2 cellular contexts compared by ENCODE assay signal in genomic region chr15:64855206-64856000, GRCh38.
TF ChIP-seq lines count a peak whose summit lies in the region.

No MANE protein-coding gene starts in this region.

TF ChIP-seq in IMR-90, 13 proteins besides CTCF, POLR2A, EP300 and RAD21:
- TF ChIP-seq USF2 (IDR thresholded peaks at IDR 0.05; ENCODE audit: low read depth, low read length) (peak; percentile 35; the same call in 1 of the 2 replicates), FOS (IDR thresholded peaks at IDR 0.05; ENCODE audit: low read depth, low read length) (no peak; the same call in 1 of the 2 replicates)

TF ChIP-seq in H1, 55 proteins besides CTCF, POLR2A, EP300 and RAD21:
- TF ChIP-seq CBX5 (IDR thresholded peaks at IDR 0.05; ENCODE audit: low read depth, low read length) (no peak), SIN3A (conservative IDR thresholded peaks at IDR 0.05 in 1 of 2, IDR thresholded peaks at IDR 0.05 in 1 of 2; ENCODE audit: low read depth in 1 of 2, low read length in 2 of 2) (no peak), TEAD4 (IDR thresholded peaks at IDR 0.05; ENCODE audit: low read depth, low read length) (no peak), CBX8 (IDR thresholded peaks at IDR 0.05; ENCODE audit: borderline replicate concordance, low read depth, low read length) (no peak), POLR2AphosphoS5 (IDR thresholded peaks at IDR 0.05; ENCODE audit: low read depth, low read length) (no peak), KDM5A (IDR thresholded peaks at IDR 0.05; ENCODE audit: low read length) (no peak), SUZ12 (IDR thresholded peaks at IDR 0.05; ENCODE audit: low read length) (no peak), SP2 (IDR thresholded peaks at IDR 0.05; ENCODE audit: low read length) (no peak)
TF ChIP-seq in H1: peak in this region for 0.
